Comparison of ENCODE assay signal across 8 cellular contexts in the genomic region with DNA sequence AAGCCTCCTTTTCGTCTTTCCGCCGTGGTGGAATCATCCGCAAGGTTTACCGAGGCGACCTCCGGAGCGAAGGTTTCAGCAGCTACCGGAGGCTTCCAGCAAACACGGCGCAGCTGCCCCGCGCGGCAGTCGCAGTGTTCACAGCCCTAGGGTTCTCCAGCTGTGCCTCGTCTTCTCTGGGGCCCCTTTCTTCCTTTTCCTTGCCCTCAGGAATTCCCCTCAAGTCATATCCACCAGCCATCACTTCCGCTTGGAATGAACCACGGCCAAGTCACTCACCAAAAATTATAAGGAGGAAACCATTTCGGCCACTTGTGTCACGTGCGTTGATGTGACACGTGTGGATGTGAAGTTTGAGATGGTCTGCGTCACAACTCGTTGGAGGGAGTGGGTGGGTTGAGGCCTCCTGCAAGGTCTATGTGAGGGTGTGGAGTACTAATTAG. TPM values are rescaled to one million over a fixed set of nuclear protein-coding genes. Genes with fewer than 3 reads are reported as not detected.
DNase-seq lines count a peak whose midpoint lies in the region; ATAC-seq and TF ChIP-seq lines count a peak whose summit lies in the region.

No MANE protein-coding gene starts in this region.

- DNase-seq in NCI-H2227 (lab: John Stamatoyannopoulos, UW; ENCODE audit: unreplicated experiment): peak; percentile 69
- DNase-seq in NCI-H2227 treated with DMSO at 0.1 percent for 48 hours (lab: John Stamatoyannopoulos, UW): no peak
- DNase-seq in activated CD4-positive, alpha-beta T cell treated with anti-CD3 and anti-CD28 coated beads, Interleukin-2, amount 10 ng/mL, durations not matched to agents 7 days and 5 days: no peak
- DNase-seq in esophagus squamous epithelium (lab: John Stamatoyannopoulos, UW): no peak
- DNase-seq in osteoblast (ENCODE audit: insufficient read length, low spot score, missing footprints): peak; percentile 80
- no peak for DNase-seq in G401 (ENCODE audit: low spot score)
- no peak for DNase-seq in NCI-H2029 (lab: John Stamatoyannopoulos, UW)

- H3K79me2 ChIP-seq in osteoblast (ENCODE audit: insufficient read depth, low read length): peaks cover 36% of the 10 kb centered on the region

- in situ Hi-C loops in G401 (cut with HindIII; ENCODE audit: low sequenced_read_pairs): no loop called here

- peak overlapping the region; percentile 63 to 92 (median 88) for H3K4me3 ChIP-seq in esophagus squamous epithelium
- peak overlapping the region; percentile 75 for H3K4me3 ChIP-seq in osteoblast (ENCODE audit: insufficient read depth, low read length)

- CTCF ChIA-PET in activated CD4-positive, alpha-beta T cell treated with anti-CD3 and anti-CD28 coated beads, Interleukin-2, amount 10 ng/mL, durations not matched to agents 7 days and 5 days (lab: Charles Lee): interaction anchor here (1.1 to 16.8 kb wide), 11 partner anchors 9 to 219 kb away, joined by 3 to 225 read pairs (median 4); a partner anchor contains a TSS

- POLR2A ChIA-PET in activated CD4-positive, alpha-beta T cell treated with anti-CD3 and anti-CD28 coated beads, Interleukin-2, amount 10 ng/mL, durations not matched to agents 7 days and 5 days (lab: Charles Lee): interaction anchor here (0.6 to 2.4 kb wide), 4 partner anchors 15 to 102 kb away, joined by 3 to 8 read pairs (median 6); no protein-coding TSS in a partner anchor

- peak overlapping the region; percentile 76 for H3K4me3 Mint-ChIP-seq in activated CD4-positive, alpha-beta T cell treated with anti-CD3 and anti-CD28 coated beads, Interleukin-2, amount 10 ng/mL, durations not matched to agents 7 days and 5 days

- H3K27ac ChIP-seq in esophagus squamous epithelium (peak overlapping the region; percentile 90 to 99 (median 96)), osteoblast (ENCODE audit: low read depth, low read length) (peak overlapping the region; percentile 96)

- H4K20me1 ChIP-seq in osteoblast (ENCODE audit: insufficient read depth, low read length): peaks cover 16% of the 10 kb centered on the region

- H3K4me1 ChIP-seq in esophagus squamous epithelium: peaks cover 4 to 57% (median 24%) of the 10 kb centered on the region in 3 donors
- H3K4me1 ChIP-seq in osteoblast (ENCODE audit: insufficient read depth, low read length): peaks cover 34% of the 10 kb centered on the region

- H3K4me1 Mint-ChIP-seq in activated CD4-positive, alpha-beta T cell treated with anti-CD3 and anti-CD28 coated beads, Interleukin-2, amount 10 ng/mL, durations not matched to agents 7 days and 5 days: peaks cover 47% of the 10 kb centered on the region

- H3K9me3 ChIP-seq in esophagus squamous epithelium (no peaks in the 10 kb centered on the region), osteoblast (ENCODE audit: low read depth, low read length) (no peaks in the 10 kb centered on the region)

- ATAC-seq in HG03103 (IDR thresholded peaks at IDR 0.05; ENCODE audit: low read depth, unreplicated experiment): peak; percentile 13

- H3K27ac Mint-ChIP-seq in activated CD4-positive, alpha-beta T cell treated with anti-CD3 and anti-CD28 coated beads, Interleukin-2, amount 10 ng/mL, durations not matched to agents 7 days and 5 days: peak overlapping the region; percentile 92

- H3K27me3 ChIP-seq in esophagus squamous epithelium (no peaks in the 10 kb centered on the region), osteoblast (ENCODE audit: insufficient read depth, low read length) (no peaks in the 10 kb centered on the region)

- intact Hi-C loops in esophagus squamous epithelium (cut with DNase I): loop anchor here (10.0 kb wide), 1 partner anchor 216 kb away; a partner anchor contains a TSS

- H3K9me3 Mint-ChIP-seq in activated CD4-positive, alpha-beta T cell treated with anti-CD3 and anti-CD28 coated beads, Interleukin-2, amount 10 ng/mL, durations not matched to agents 7 days and 5 days: no peaks in the 10 kb centered on the region

- peak in 1 of 4 donors; percentile 15 for TF ChIP-seq POLR2A in esophagus squamous epithelium (IDR thresholded peaks at IDR 0.05)

- WGBS in esophagus squamous epithelium, 2 donors: 6 to 15% methylated on average over 12 to 18 of the region's 24 CpGs

- H3K27me3 Mint-ChIP-seq in activated CD4-positive, alpha-beta T cell treated with anti-CD3 and anti-CD28 coated beads, Interleukin-2, amount 10 ng/mL, durations not matched to agents 7 days and 5 days: no peaks in the 10 kb centered on the region

- H3K36me3 Mint-ChIP-seq in activated CD4-positive, alpha-beta T cell treated with anti-CD3 and anti-CD28 coated beads, Interleukin-2, amount 10 ng/mL, durations not matched to agents 7 days and 5 days (ENCODE audit: low read depth): peaks cover 23% of the 10 kb centered on the region

- peak overlapping the region; percentile 92 for H3K4me2 ChIP-seq in osteoblast (ENCODE audit: insufficient read depth, low read length)

- TF ChIP-seq CTCF in esophagus squamous epithelium (IDR thresholded peaks at IDR 0.05) (peak in 1 of 6 experiments; percentile 17), osteoblast (IDR thresholded peaks at IDR 0.05; ENCODE audit: extremely low read depth, low read depth, low read length) (no peak)

- peak overlapping the region; percentile 96 for H2AFZ ChIP-seq in osteoblast (ENCODE audit: low read length)

- no peaks in the 10 kb centered on the region for H3K36me3 ChIP-seq in esophagus squamous epithelium
- H3K36me3 ChIP-seq in osteoblast (ENCODE audit: insufficient read depth, low read length): no peaks in the 10 kb centered on the region

RNA-seq across cellular contexts. Expression of a gene that starts 0.6 kb away (rescaled TPM):
- 10 to 100 TPM; 50.1 to 57.5 TPM for total RNA-seq in activated CD4-positive, alpha-beta T cell treated with anti-CD3 and anti-CD28 coated beads, Interleukin-2, amount 10 ng/mL, durations not matched to agents 7 days and 5 days
- total RNA-seq in esophagus squamous epithelium (10 to 100 TPM in 3 of 4 donors, 1 to 10 TPM in 1; 9.2 to 19.1 (median 15.1) TPM), osteoblast (12.1 and 12.7 TPM in 2 replicates)
- 3.1 and 3.8 TPM in 2 replicates for total RNA-seq in G401 (2014; rRNA removed; shearing (Covaris generic))

Comparison
In these comparisons a context has a peak if more than half of its experiments do, and no peak if none do; other contexts are left out.
1. DNase-seq: peak in NCI-H2227 (single experiment) and osteoblast (single experiment); none in NCI-H2227 treated with DMSO at 0.1 percent for 48 hours (single experiment), activated CD4-positive, alpha-beta T cell treated with anti-CD3 and anti-CD28 coated beads, Interleukin-2, amount 10 ng/mL, durations not matched to agents 7 days and 5 days (single experiment), esophagus squamous epithelium (single experiment), G401 (single experiment) and NCI-H2029 (single experiment).